4 cellular contexts compared by ENCODE assay signal in the genomic region with DNA sequence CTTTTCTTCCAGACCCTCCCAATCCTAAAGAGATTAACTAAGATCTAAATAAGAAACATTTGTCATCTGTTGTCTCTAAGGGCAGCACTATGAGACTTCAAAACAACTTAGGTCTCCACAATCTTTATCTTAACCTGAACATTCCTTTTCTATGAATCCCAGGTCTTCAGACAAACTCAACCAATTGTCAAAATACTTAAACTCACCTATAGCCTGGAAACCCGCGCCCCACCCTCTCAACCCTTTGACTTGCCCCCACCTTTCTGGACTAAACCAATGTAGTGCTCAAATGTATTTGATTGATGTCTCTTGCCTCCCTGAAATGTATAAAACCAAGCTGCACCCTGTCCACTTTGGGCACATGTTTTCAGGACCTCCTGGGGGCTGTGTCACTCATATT.
"Had no signal": no experiment of that assay in that cellular context is flagged by ENCODE, and none has a peak within 500 bp of the region (broad histone marks: within the 10 kb centered on the region; RNA-seq: fewer than 3 reads in every experiment).

No MANE protein-coding gene starts in this region.

- H3K4me2 ChIP-seq: GM23338 had no signal

- H3K4me3 ChIP-seq: GM23338 had no signal

- DNase-seq: H9, HCEC 1CT had no signal

- H2AFZ ChIP-seq: GM23338 had no signal

- H3K4me3 Mint-ChIP-seq: GM23338, H9, IgD-negative memory B cell had no signal

- H3K27ac Mint-ChIP-seq: GM23338, H9, IgD-negative memory B cell had no signal
